Comparison of ENCODE assay signal across 9 cellular contexts in the genomic region with DNA sequence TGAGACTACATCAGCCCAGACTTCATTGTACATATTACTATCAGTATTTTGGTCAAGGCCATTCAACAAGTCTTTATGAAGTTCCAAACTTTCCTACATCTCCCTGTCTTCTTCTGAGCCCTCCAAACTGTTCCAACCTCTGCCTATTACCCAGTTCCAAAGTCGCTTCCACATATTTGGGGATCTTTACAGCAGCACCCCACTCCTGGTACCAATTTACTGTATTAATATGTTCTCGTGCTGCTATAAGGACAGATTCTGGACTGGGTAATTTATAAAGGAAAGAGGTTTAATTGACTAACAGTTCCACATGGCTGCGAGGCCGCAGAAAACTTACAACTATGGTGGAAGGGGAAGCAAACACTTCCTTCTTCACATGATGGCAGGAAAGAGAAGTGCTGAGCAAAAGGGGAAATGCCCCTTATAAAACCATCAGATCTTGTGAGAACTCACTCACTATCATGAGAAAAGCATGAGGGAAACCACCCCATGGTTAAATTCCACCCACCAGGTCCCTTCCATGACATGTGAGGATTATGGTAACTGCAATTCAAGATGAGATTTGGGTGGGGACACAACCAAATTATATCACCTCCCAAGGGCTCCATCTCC. TPM values are rescaled to one million over a fixed set of nuclear protein-coding genes. Genes with fewer than 3 reads are reported as not detected.
A peak's percentile ranks its signal among the peaks of the same experiment; 100 is the strongest.
DNase-seq lines count a peak whose midpoint lies in the region; ATAC-seq and TF ChIP-seq lines count a peak whose summit lies in the region.
"Not testable (repeated sequence)": the region's sequence is repeated elsewhere in the genome, so short reads cannot be mapped to it uniquely, and the experiment has no call there.
"Had no signal": no experiment of that assay in that cellular context is flagged by ENCODE, and none has a peak within 500 bp of the region (broad histone marks: within the 10 kb centered on the region; RNA-seq: fewer than 3 reads in every experiment).

No MANE protein-coding gene starts in this region.

- H3K36me3 Mint-ChIP-seq in CD14-positive monocyte = peaks cover 25 to 36% of the 10 kb centered on the region in 2 donors
- peaks cover 49% of the 10 kb centered on the region for H3K36me3 Mint-ChIP-seq in activated CD4-positive, alpha-beta T cell treated with anti-CD3 and anti-CD28 coated beads, Interleukin-2, amount 10 ng/mL, durations not matched to agents 24 days and 14 days (ENCODE audit: low read depth)
- H3K36me3 Mint-ChIP-seq in naive thymus-derived CD4-positive, alpha-beta T cell = peaks cover 11 to 62% (median 57%) of the 10 kb centered on the region in 5 donors
- H3K36me3 Mint-ChIP-seq in stimulated activated naive B cell treated with anti-CD40 and anti-IgM and Interleukin-4, amounts not matched to agents 10 μg/mL and 1 μg/mL and 100 μg/mL, for 72 hours = peaks cover 32 to 37% of the 10 kb centered on the region in 2 donors

- H3K4me1 Mint-ChIP-seq in CD14-positive monocyte; activated CD4-positive, alpha-beta T cell treated with anti-CD3 and anti-CD28 coated beads, Interleukin-2, amount 10 ng/mL, durations not matched to agents 24 days and 14 days; stimulated activated naive B cell treated with anti-CD40 and anti-IgM and Interleukin-4, amounts not matched to agents 10 μg/mL and 1 μg/mL and 100 μg/mL, for 72 hours: not testable (repeated sequence)
- H3K4me1 Mint-ChIP-seq in naive thymus-derived CD4-positive, alpha-beta T cell = peaks cover 0 to 37% (median 28%) of the 10 kb centered on the region in 7 donors

- 92% methylated on average over 4 of the region's 4 CpGs for WGBS in liver

- H3K27ac Mint-ChIP-seq in CD14-positive monocyte = peak overlapping the region; percentile 40 to 92 (median 84)
- H3K27ac Mint-ChIP-seq in activated CD4-positive, alpha-beta T cell treated with anti-CD3 and anti-CD28 coated beads, Interleukin-2, amount 10 ng/mL, durations not matched to agents 24 days and 14 days; naive thymus-derived CD4-positive, alpha-beta T cell: not testable (repeated sequence)
- H3K27ac Mint-ChIP-seq in stimulated activated naive B cell treated with anti-CD40 and anti-IgM and Interleukin-4, amounts not matched to agents 10 μg/mL and 1 μg/mL and 100 μg/mL, for 72 hours = peak overlapping the region; percentile 51

- not testable (repeated sequence) for H3K36me3 ChIP-seq in adipocyte (ENCODE audit: control insufficient read depth, insufficient read depth, low read length, severe bottlenecking); liver (ENCODE audit: control insufficient read depth in 4 of 4, insufficient read depth in 3 of 4, low read depth in 1 of 4, low read length in 3 of 4)
- H3K36me3 ChIP-seq in naive thymus-derived CD4-positive, alpha-beta T cell (ENCODE audit: control insufficient read depth in 2 of 3, insufficient read depth in 3 of 3, low read length in 3 of 3) = peaks cover 0 to 19% (median 0%) of the 10 kb centered on the region in 3 experiments

- TF ChIP-seq RAD21 in liver (IDR thresholded peaks at IDR 0.05) = not testable (repeated sequence)

- not testable (repeated sequence) for H3K4me3 ChIP-seq in HL-60 (replicated peaks; ENCODE audit: insufficient read depth, low read length); liver (ENCODE audit: low read depth in 1 of 3, low read length in 3 of 3); naive thymus-derived CD4-positive, alpha-beta T cell (ENCODE audit: low read length)
- H3K4me3 ChIP-seq in adipocyte (ENCODE audit: low read length) = peak overlapping the region; percentile 36

- H3K27me3 ChIP-seq in HL-60 (ENCODE audit: insufficient read depth, poor library complexity, severe bottlenecking); adipocyte (replicated peaks; ENCODE audit: control insufficient read depth, insufficient read depth, low read length); liver (ENCODE audit: control insufficient read depth in 4 of 4, insufficient read depth in 4 of 4, low read length in 3 of 4); naive thymus-derived CD4-positive, alpha-beta T cell (ENCODE audit: control insufficient read depth in 2 of 2, insufficient read depth in 2 of 2, low read length in 2 of 2): not testable (repeated sequence)

- H3K27me3 Mint-ChIP-seq in CD14-positive monocyte (ENCODE audit: low read depth in 3 of 3); activated CD4-positive, alpha-beta T cell treated with anti-CD3 and anti-CD28 coated beads, Interleukin-2, amount 10 ng/mL, durations not matched to agents 24 days and 14 days; naive thymus-derived CD4-positive, alpha-beta T cell; stimulated activated naive B cell treated with anti-CD40 and anti-IgM and Interleukin-4, amounts not matched to agents 10 μg/mL and 1 μg/mL and 100 μg/mL, for 72 hours: not testable (repeated sequence)

- not testable (repeated sequence) for H3K4me1 ChIP-seq in adipocyte (ENCODE audit: control insufficient read depth, insufficient read depth, low read length); liver (ENCODE audit: control insufficient read depth in 4 of 4, insufficient read depth in 4 of 4, low read length in 3 of 4); naive thymus-derived CD4-positive, alpha-beta T cell (ENCODE audit: control insufficient read depth in 2 of 2, insufficient read depth in 2 of 2, low read length in 2 of 2)

- H3K9me3 Mint-ChIP-seq in CD14-positive monocyte = peaks cover 24 to 42% (median 36%) of the 10 kb centered on the region in 7 donors
- H3K9me3 Mint-ChIP-seq in activated CD4-positive, alpha-beta T cell treated with anti-CD3 and anti-CD28 coated beads, Interleukin-2, amount 10 ng/mL, durations not matched to agents 24 days and 14 days = peaks cover 24% of the 10 kb centered on the region
- H3K9me3 Mint-ChIP-seq in naive thymus-derived CD4-positive, alpha-beta T cell = peaks cover 0 to 35% (median 14%) of the 10 kb centered on the region in 11 donors
- peaks cover 6 to 10% of the 10 kb centered on the region in 2 donors for H3K9me3 Mint-ChIP-seq in stimulated activated naive B cell treated with anti-CD40 and anti-IgM and Interleukin-4, amounts not matched to agents 10 μg/mL and 1 μg/mL and 100 μg/mL, for 72 hours

- ATAC-seq in naive thymus-derived CD4-positive, alpha-beta T cell = peak; percentile 58
- ATAC-seq in stimulated activated naive B cell treated with anti-CD40 and anti-IgM and Interleukin-4, amounts not matched to agents 10 μg/mL and 1 μg/mL and 100 μg/mL, for 72 hours (replicated peaks) = peak in 1 of 2 donors; percentile 22

- peak; percentile 65 for DNase-seq in CD14-positive monocyte (ENCODE audit: low spot score)
- DNase-seq in HL-60 (ENCODE audit: low read depth in 1 of 2, low spot score in 1 of 2) = peak; percentile 17 to 74
- peak; percentile 34 for DNase-seq in MV-4-11 (lab: John Stamatoyannopoulos, UW)
- peak; percentile 25 for DNase-seq in activated CD4-positive, alpha-beta T cell treated with anti-CD3 and anti-CD28 coated beads, Interleukin-2, amount 10 ng/mL, durations not matched to agents 24 days and 14 days
- not testable (repeated sequence) for DNase-seq in adipocyte (ENCODE audit: low read depth); naive thymus-derived CD4-positive, alpha-beta T cell; stimulated activated naive B cell treated with anti-CD40 and anti-IgM and Interleukin-4, amounts not matched to agents 10 μg/mL and 1 μg/mL and 100 μg/mL, for 72 hours

- not testable (repeated sequence) for H3K9ac ChIP-seq in adipocyte (ENCODE audit: low read length); liver (ENCODE audit: low read depth in 1 of 2, low read length in 2 of 2)

- H3K27ac ChIP-seq in HL-60 (replicated peaks) = peak overlapping the region; percentile 40
- not testable (repeated sequence) for H3K27ac ChIP-seq in liver (ENCODE audit: low read depth in 1 of 2, low read length in 2 of 2); naive thymus-derived CD4-positive, alpha-beta T cell (ENCODE audit: low read depth, low read length)

- H3K9me3 ChIP-seq in adipocyte (ENCODE audit: control insufficient read depth, low read length) = peaks cover 28% of the 10 kb centered on the region
- peaks cover 0 to 26% (median 2%) of the 10 kb centered on the region in 4 donors for H3K9me3 ChIP-seq in liver (ENCODE audit: control insufficient read depth in 4 of 4, low read length in 3 of 4)
- peaks cover 0 to 26% (median 0%) of the 10 kb centered on the region in 3 experiments for H3K9me3 ChIP-seq in naive thymus-derived CD4-positive, alpha-beta T cell (ENCODE audit: control insufficient read depth in 2 of 3, low read length in 3 of 3)

- H3K4me3 Mint-ChIP-seq in CD14-positive monocyte; activated CD4-positive, alpha-beta T cell treated with anti-CD3 and anti-CD28 coated beads, Interleukin-2, amount 10 ng/mL, durations not matched to agents 24 days and 14 days; naive thymus-derived CD4-positive, alpha-beta T cell; stimulated activated naive B cell treated with anti-CD40 and anti-IgM and Interleukin-4, amounts not matched to agents 10 μg/mL and 1 μg/mL and 100 μg/mL, for 72 hours: not testable (repeated sequence)

- POLR2A ChIA-PET in naive thymus-derived CD4-positive, alpha-beta T cell (lab: Charles Lee) = not testable (repeated sequence)

- intact Hi-C loops in CD14-positive monocyte (cut with micrococcal nuclease); activated CD4-positive, alpha-beta T cell treated with anti-CD3 and anti-CD28 coated beads, Interleukin-2, amount 10 ng/mL, durations not matched to agents 24 days and 14 days (cut with micrococcal nuclease); naive thymus-derived CD4-positive, alpha-beta T cell (cut with micrococcal nuclease): not testable (repeated sequence)

- CTCF ChIA-PET in naive thymus-derived CD4-positive, alpha-beta T cell (lab: Charles Lee) = not testable (repeated sequence)

- TF ChIP-seq CTCF in CD14-positive monocyte (IDR thresholded peaks at IDR 0.05); HL-60 (IDR thresholded peaks at IDR 0.05; ENCODE audit: insufficient read depth, low read length); liver (IDR thresholded peaks at IDR 0.05; ENCODE audit: low read depth, low read length, missing input control): not testable (repeated sequence)

RNA-seq across cellular contexts. Expression of a gene that starts 17.1 kb away (rescaled TPM):
- polyA plus RNA-seq in CD14-positive monocyte = 10 to 100 TPM; 11.8 to 16.9 TPM
- 43.7 and 44.2 TPM in 2 replicates for total RNA-seq in activated CD4-positive, alpha-beta T cell treated with anti-CD3 and anti-CD28 coated beads, Interleukin-2, amount 10 ng/mL, durations not matched to agents 24 days and 14 days
- total RNA-seq in liver = 10 to 100 TPM; 14.8 to 24.0 TPM
- polyA plus RNA-seq in liver = 1 to 10 TPM; 3.0 to 9.5 TPM
- 10 to 100 TPM; 32.3 to 57.5 (median 40.4) TPM for total RNA-seq in naive thymus-derived CD4-positive, alpha-beta T cell
- 10 to 100 TPM; 19.4 to 26.0 TPM for polyA plus RNA-seq in naive thymus-derived CD4-positive, alpha-beta T cell
- total RNA-seq: G401 had no signal
